ENCODE assay signal across 29 cellular contexts in the genomic region with DNA sequence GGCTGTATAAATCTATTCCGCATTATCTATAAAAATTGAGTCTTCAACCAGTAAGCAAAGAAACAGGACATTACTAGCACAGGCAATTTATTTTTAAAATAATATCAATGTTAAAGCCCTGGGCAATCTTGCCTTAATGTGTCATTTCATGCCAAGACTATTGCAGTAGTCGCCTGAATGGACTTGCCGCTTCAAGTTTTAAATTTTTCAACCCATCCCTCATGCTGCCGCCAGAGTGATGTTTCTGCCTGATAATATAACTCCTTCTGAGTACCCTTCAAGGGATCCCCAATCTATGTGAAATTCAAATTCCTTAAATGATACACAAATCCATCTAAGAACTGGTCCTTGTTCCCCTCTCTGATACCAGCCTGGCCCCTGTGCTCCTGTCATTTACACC.
"Had no signal": no experiment of that assay in that cellular context is flagged by ENCODE, and none has a peak within 500 bp of the region (broad histone marks: within the 10 kb centered on the region; RNA-seq: fewer than 3 reads in every experiment).

No MANE protein-coding gene starts in this region.

- H3K36me3 ChIP-seq: transverse colon, upper lobe of right lung, uterus had no signal

- H3K27me3 ChIP-seq: heart right ventricle, right lobe of liver, transverse colon, upper lobe of right lung, uterus had no signal

- H3K4me3 ChIP-seq: coronary artery, heart right ventricle, lung, mucosa of descending colon, right lobe of liver, transverse colon, upper lobe of right lung, uterus had no signal

- ATAC-seq: heart right ventricle; left colon; left ventricle myocardium superior; mucosa of descending colon; natural killer cell treated with Interleukin-12 subunit alpha and Interleukin-12 subunit beta and Interleukin-15 and Interleukin-18, amount 100 ng/mL, for 72 hours; right lobe of liver; stimulated activated naive B cell treated with anti-CD40 and anti-IgM and Interleukin-4, amounts not matched to agents 10 μg/mL and 1 μg/mL and 100 μg/mL, for 72 hours; upper lobe of right lung had no signal

- H3K9me3 Mint-ChIP-seq: mesothelial cell of epicardium; natural killer cell treated with Interleukin-12 subunit alpha and Interleukin-12 subunit beta and Interleukin-15 and Interleukin-18, amount 100 ng/mL, for 72 hours; neural crest cell; stimulated activated naive CD8-positive, alpha-beta T cell treated with anti-CD3 and anti-CD28 coated beads, Interleukin-15, Interleukin-2, amounts not matched to agents 100 ng/mL and 50 ng/mL, for 24 hours had no signal

- H3K9me3 ChIP-seq: heart right ventricle, mucosa of descending colon, right lobe of liver, transverse colon, upper lobe of right lung, uterus had no signal

- H3K27ac ChIP-seq: coronary artery, heart right ventricle, parathyroid adenoma, right lobe of liver, transverse colon, upper lobe of right lung, uterus had no signal

- H3K27me3 Mint-ChIP-seq: naive B cell; progenitor cell of endocrine pancreas; stimulated activated naive B cell treated with anti-CD40 and anti-IgM and Interleukin-4, amounts not matched to agents 10 μg/mL and 1 μg/mL and 100 μg/mL, for 72 hours; stimulated activated naive CD8-positive, alpha-beta T cell treated with anti-CD3 and anti-CD28 coated beads, Interleukin-15, Interleukin-2, amounts not matched to agents 100 ng/mL and 50 ng/mL, for 24 hours had no signal

- DNase-seq: dermis blood vessel endothelial cell; effector memory CD4-positive, alpha-beta T cell; foreskin melanocyte; glutamatergic neuron; heart right ventricle; hippocampal formation; kidney glomerular epithelial cell; left colon; left ventricle myocardium superior; mesenchymal stem cell; mucosa of descending colon; naive B cell; right lobe of liver; small intestine; stimulated activated CD4-positive, alpha-beta T cell treated with anti-CD3 and anti-CD28 coated beads, Interleukin-15, amount 100 ng/mL, for 24 hours; stimulated activated CD4-positive, alpha-beta T cell treated with anti-CD3 and anti-CD28 coated beads, Interleukin-2, amount 100 ng/mL, for 48 hours; stimulated activated naive B cell treated with anti-CD40 and anti-IgM and Interleukin-4, amounts not matched to agents 10 μg/mL and 1 μg/mL and 100 μg/mL, for 72 hours; transverse colon; upper lobe of right lung; uterus had no signal

- H3K27ac Mint-ChIP-seq: mesothelial cell of epicardium; naive B cell; natural killer cell treated with Interleukin-12 subunit alpha and Interleukin-12 subunit beta and Interleukin-15 and Interleukin-18, amount 100 ng/mL, for 72 hours; progenitor cell of endocrine pancreas; stimulated activated naive B cell treated with anti-CD40 and anti-IgM and Interleukin-4, amounts not matched to agents 10 μg/mL and 1 μg/mL and 100 μg/mL, for 72 hours; stimulated activated naive CD8-positive, alpha-beta T cell treated with anti-CD3 and anti-CD28 coated beads, Interleukin-15, Interleukin-2, amounts not matched to agents 100 ng/mL and 50 ng/mL, for 24 hours had no signal

- H3K4me1 ChIP-seq: parathyroid adenoma, uterus had no signal

- H3K9ac ChIP-seq: parathyroid adenoma had no signal

- H2AFZ ChIP-seq: parathyroid adenoma had no signal

- H3K4me3 Mint-ChIP-seq: mesothelial cell of epicardium; naive B cell; natural killer cell treated with Interleukin-12 subunit alpha and Interleukin-12 subunit beta and Interleukin-15 and Interleukin-18, amount 100 ng/mL, for 72 hours; neural crest cell; stimulated activated naive B cell treated with anti-CD40 and anti-IgM and Interleukin-4, amounts not matched to agents 10 μg/mL and 1 μg/mL and 100 μg/mL, for 72 hours; stimulated activated naive CD8-positive, alpha-beta T cell treated with anti-CD3 and anti-CD28 coated beads, Interleukin-15, Interleukin-2, amounts not matched to agents 100 ng/mL and 50 ng/mL, for 24 hours had no signal

- FAIRE-seq: endothelial cell of umbilical vein, small intestine had no signal

- H3K79me2 ChIP-seq: parathyroid adenoma had no signal

- H3K36me3 Mint-ChIP-seq: mesothelial cell of epicardium; natural killer cell treated with Interleukin-12 subunit alpha and Interleukin-12 subunit beta and Interleukin-15 and Interleukin-18, amount 100 ng/mL, for 72 hours had no signal
